Comparison of ENCODE assay signal across 9 cellular contexts in genomic region chr1:110243581-110243980, GRCh38. TPM values are rescaled to one million over a fixed set of nuclear protein-coding genes. Genes with fewer than 3 reads are reported as not detected.
DNase-seq lines count a peak whose midpoint lies in the region; ATAC-seq lines count a peak whose summit lies in the region.
"Had no signal": no experiment of that assay in that cellular context is flagged by ENCODE, and none has a peak within 500 bp of the region (broad histone marks: within the 10 kb centered on the region; RNA-seq: fewer than 3 reads in every experiment).

No MANE protein-coding gene starts in this region.

- no peaks in the 10 kb centered on the region for H3K9me3 ChIP-seq in MG63

- DNase-seq in activated naive CD4-positive, alpha-beta T cell treated with anti-CD3 and anti-CD28 coated beads for 36 hours: peak; percentile 78
- DNase-seq in activated naive CD4-positive, alpha-beta T cell (lab: John Stamatoyannopoulos, UW): no peak
- DNase-seq in SHP77 treated with DMSO at 0.1 percent for 48 hours (lab: John Stamatoyannopoulos, UW) (peak; percentile 5), MG63 (no peak)
- DNase-seq in stimulated activated naive B cell treated with anti-CD40 and anti-IgM and Interleukin-4, amounts not matched to agents 10 μg/mL and 1 μg/mL and 100 μg/mL, for 72 hours: peak; percentile 65
- DNase-seq: activated CD4-positive, alpha-beta T cell treated with anti-CD3 and anti-CD28 coated beads, Interleukin-2, amount 10 ng/mL, durations not matched to agents 7 days and 5 days had no signal

- H3K9me3 Mint-ChIP-seq in activated naive CD4-positive, alpha-beta T cell treated with anti-CD3 and anti-CD28 coated beads for 36 hours: no peaks in the 10 kb centered on the region
- H3K9me3 Mint-ChIP-seq in stimulated activated naive B cell treated with anti-CD40 and anti-IgM and Interleukin-4, amounts not matched to agents 10 μg/mL and 1 μg/mL and 100 μg/mL, for 72 hours: no peaks in the 10 kb centered on the region
- H3K9me3 Mint-ChIP-seq: activated CD4-positive, alpha-beta T cell treated with anti-CD3 and anti-CD28 coated beads, Interleukin-2, amount 10 ng/mL, durations not matched to agents 7 days and 5 days had no signal

- peaks cover 24% of the 10 kb centered on the region for H3K4me1 Mint-ChIP-seq in activated naive CD4-positive, alpha-beta T cell treated with anti-CD3 and anti-CD28 coated beads for 36 hours (ENCODE audit: low read depth)
- peaks cover 33 to 66% of the 10 kb centered on the region in 2 donors for H3K4me1 Mint-ChIP-seq in stimulated activated naive B cell treated with anti-CD40 and anti-IgM and Interleukin-4, amounts not matched to agents 10 μg/mL and 1 μg/mL and 100 μg/mL, for 72 hours

- ATAC-seq in HG02870 (IDR thresholded peaks at IDR 0.05; ENCODE audit: unreplicated experiment): peak; percentile 61
- peak; percentile 94 to 95 for ATAC-seq in stimulated activated naive B cell treated with anti-CD40 and anti-IgM and Interleukin-4, amounts not matched to agents 10 μg/mL and 1 μg/mL and 100 μg/mL, for 72 hours (replicated peaks)
- ATAC-seq in HG02970 (IDR thresholded peaks at IDR 0.05; ENCODE audit: low FRiP score, unreplicated experiment): no peak
- no peak for ATAC-seq in GM21526 (IDR thresholded peaks at IDR 0.05; ENCODE audit: low FRiP score, unreplicated experiment)

- CTCF ChIA-PET in activated naive CD4-positive, alpha-beta T cell treated with anti-CD3 and anti-CD28 coated beads for 36 hours (lab: Charles Lee): interaction anchor here (1.8 to 2.7 kb wide), 2 partner anchors 35 to 70 kb away, joined by 5 to 23 read pairs; no protein-coding TSS in a partner anchor

- intact Hi-C loops in activated naive CD4-positive, alpha-beta T cell treated with anti-CD3 and anti-CD28 coated beads for 36 hours (cut with micrococcal nuclease): no loop called here

- peak overlapping the region; percentile 16 for H3K27ac Mint-ChIP-seq in activated naive CD4-positive, alpha-beta T cell treated with anti-CD3 and anti-CD28 coated beads for 36 hours
- H3K27ac Mint-ChIP-seq in stimulated activated naive B cell treated with anti-CD40 and anti-IgM and Interleukin-4, amounts not matched to agents 10 μg/mL and 1 μg/mL and 100 μg/mL, for 72 hours: peak overlapping the region; percentile 45
- H3K27ac Mint-ChIP-seq: activated CD4-positive, alpha-beta T cell treated with anti-CD3 and anti-CD28 coated beads, Interleukin-2, amount 10 ng/mL, durations not matched to agents 7 days and 5 days had no signal

- no peak overlapping the region for H3K4me3 ChIP-seq in MG63

- H3K27me3 Mint-ChIP-seq in activated naive CD4-positive, alpha-beta T cell treated with anti-CD3 and anti-CD28 coated beads for 36 hours (ENCODE audit: low read depth): no peaks in the 10 kb centered on the region
- no peaks in the 10 kb centered on the region for H3K27me3 Mint-ChIP-seq in stimulated activated naive B cell treated with anti-CD40 and anti-IgM and Interleukin-4, amounts not matched to agents 10 μg/mL and 1 μg/mL and 100 μg/mL, for 72 hours
- H3K27me3 Mint-ChIP-seq: activated CD4-positive, alpha-beta T cell treated with anti-CD3 and anti-CD28 coated beads, Interleukin-2, amount 10 ng/mL, durations not matched to agents 7 days and 5 days had no signal

- peaks cover 5% of the 10 kb centered on the region for H3K36me3 Mint-ChIP-seq in activated naive CD4-positive, alpha-beta T cell treated with anti-CD3 and anti-CD28 coated beads for 36 hours (ENCODE audit: low read depth)
- H3K36me3 Mint-ChIP-seq in stimulated activated naive B cell treated with anti-CD40 and anti-IgM and Interleukin-4, amounts not matched to agents 10 μg/mL and 1 μg/mL and 100 μg/mL, for 72 hours: peaks cover 3% of the 10 kb centered on the region in 2 donors

- H3K27me3 ChIP-seq in MG63: no peaks in the 10 kb centered on the region; the same call in 1 of the 2 replicates

- no peaks in the 10 kb centered on the region for H3K36me3 ChIP-seq in MG63

- H3K4me3 Mint-ChIP-seq in activated naive CD4-positive, alpha-beta T cell treated with anti-CD3 and anti-CD28 coated beads for 36 hours: no peak overlapping the region
- peak overlapping the region; percentile 14 to 55 for H3K4me3 Mint-ChIP-seq in stimulated activated naive B cell treated with anti-CD40 and anti-IgM and Interleukin-4, amounts not matched to agents 10 μg/mL and 1 μg/mL and 100 μg/mL, for 72 hours
- H3K4me3 Mint-ChIP-seq: activated CD4-positive, alpha-beta T cell treated with anti-CD3 and anti-CD28 coated beads, Interleukin-2, amount 10 ng/mL, durations not matched to agents 7 days and 5 days had no signal

RNA-seq across cellular contexts. Expression of gene KCNC4, which starts 33.5 kb away (rescaled TPM):
- total RNA-seq in activated naive CD4-positive, alpha-beta T cell treated with anti-CD3 and anti-CD28 coated beads for 36 hours: 1 to 10 TPM; 9.7 TPM
- 3.1 and 4.4 TPM in 2 replicates for total RNA-seq in MG63 (2014; rRNA removed; shearing (Covaris generic); ENCODE audit: low replicate concordance)

Comparison
In these comparisons a context has a peak if more than half of its experiments do, and no peak if none do; other contexts are left out.
1. DNase-seq: peak in activated naive CD4-positive, alpha-beta T cell treated with anti-CD3 and anti-CD28 coated beads for 36 hours (single experiment), SHP77 treated with DMSO at 0.1 percent for 48 hours (single experiment) and stimulated activated naive B cell treated with anti-CD40 and anti-IgM and Interleukin-4, amounts not matched to agents 10 μg/mL and 1 μg/mL and 100 μg/mL, for 72 hours (single experiment); none in activated naive CD4-positive, alpha-beta T cell (0 of 4) and MG63 (single experiment).
2. ATAC-seq: peak in HG02870 (single experiment) and stimulated activated naive B cell treated with anti-CD40 and anti-IgM and Interleukin-4, amounts not matched to agents 10 μg/mL and 1 μg/mL and 100 μg/mL, for 72 hours (2 of 2); none in HG02970 (single experiment) and GM21526 (single experiment).